ENCODE assay signal across 8 cellular contexts in genomic region chr19:41531438-41532311, GRCh38. TPM values are rescaled to one million over a fixed set of nuclear protein-coding genes. Genes with fewer than 3 reads are reported as not detected.
DNase-seq lines count a peak whose midpoint lies in the region; ATAC-seq and TF ChIP-seq lines count a peak whose summit lies in the region.

No MANE protein-coding gene starts in this region.

- no peaks in the 10 kb centered on the region for H3K36me3 ChIP-seq in BE2C

- H3K9me3 ChIP-seq in BE2C: no peaks in the 10 kb centered on the region; the same call in 1 of the 2 replicates

- H3K4me3 ChIP-seq in BE2C (ENCODE audit: low read depth, low read length): no peak overlapping the region

- H3K4me1 ChIP-seq in BE2C: no peaks in the 10 kb centered on the region

- peaks cover 97% of the 10 kb centered on the region for H3K27me3 ChIP-seq in BE2C

- DNase-seq in AG08396 (ENCODE audit: low spot score) (peak; percentile 76), RKO (ENCODE audit: low spot score) (peak; percentile 57), Right ventricle myocardium inferior (ENCODE audit: missing footprints) (peak; percentile 87), NCI-H2227 (lab: John Stamatoyannopoulos, UW; ENCODE audit: unreplicated experiment) (no peak), BE2C (no peak)
- DNase-seq in activated effector memory CD4-positive, alpha-beta T cell treated with Interleukin-2 at 50 U/mL for 16 hours: peak; percentile 64
- peak; percentile 52 to 54 for DNase-seq in stimulated activated CD4-positive, alpha-beta T cell treated with anti-CD3 and anti-CD28 coated beads, Interleukin-15, amount 100 ng/mL, for 1 hour (ENCODE audit: low read depth in 1 of 2, low spot score in 1 of 2)

- no peak for TF ChIP-seq CTCF in BE2C (IDR thresholded peaks at IDR 0.05; ENCODE audit: low read depth, low read length)

- ATAC-seq in GM19463 (IDR thresholded peaks at IDR 0.05; ENCODE audit: unreplicated experiment) (peak; percentile 42), Right ventricle myocardium inferior (peak; percentile 88)

- intact Hi-C loops in Right ventricle myocardium inferior (cut with DNase I): loop anchor here (1.0 kb wide), 1 partner anchor 31 kb away; no protein-coding TSS in a partner anchor

RNA-seq across cellular contexts. Expression of gene CEACAM21, which starts 44.3 kb away (rescaled TPM):
- total RNA-seq in Right ventricle myocardium inferior: 0.76 TPM
- polyA plus RNA-seq in BE2C (2012; ENCODE audit: insufficient read depth, insufficient read length, low read depth): 2.0 TPM

Comparison
In these comparisons a context has a peak if more than half of its experiments do, and no peak if none do; other contexts are left out.
1. DNase-seq: peak in AG08396 (single experiment), RKO (single experiment), activated effector memory CD4-positive, alpha-beta T cell treated with Interleukin-2 at 50 U/mL for 16 hours (single experiment), Right ventricle myocardium inferior (single experiment) and stimulated activated CD4-positive, alpha-beta T cell treated with anti-CD3 and anti-CD28 coated beads, Interleukin-15, amount 100 ng/mL, for 1 hour (2 of 2); none in NCI-H2227 (single experiment) and BE2C (single experiment).